ENCODE assay signal across 17 cellular contexts in the genomic region with DNA sequence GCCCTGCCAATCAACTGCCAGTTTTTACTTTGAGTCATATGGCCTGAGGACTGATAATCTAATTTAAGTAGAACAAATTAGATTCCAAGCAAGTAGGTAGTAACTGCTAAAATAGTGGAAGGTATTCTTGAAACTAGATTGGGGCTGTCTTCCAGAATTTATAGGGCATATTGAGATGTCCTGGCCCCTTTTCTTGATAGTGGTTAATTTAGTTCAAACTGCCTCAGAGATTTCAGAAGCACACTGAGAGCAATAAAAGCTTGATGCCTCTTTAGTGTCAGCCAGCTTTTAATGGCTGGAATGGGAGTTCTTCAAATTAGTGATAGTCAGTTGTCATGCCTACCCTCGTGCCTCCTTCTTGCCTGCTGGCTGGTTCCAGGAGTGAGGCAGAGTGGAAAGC.
DNase-seq lines count a peak whose midpoint lies in the region; ATAC-seq and TF ChIP-seq lines count a peak whose summit lies in the region.
"Had no signal": no experiment of that assay in that cellular context is flagged by ENCODE, and none has a peak within 500 bp of the region (broad histone marks: within the 10 kb centered on the region; RNA-seq: fewer than 3 reads in every experiment).

No MANE protein-coding gene starts in this region.

- H3K4me1 ChIP-seq in heart left ventricle (peaks cover 0 to 42% (median 12%) of the 10 kb centered on the region in 12 donors), Loucy (ENCODE audit: insufficient read depth, low read length, poor library complexity, severe bottlenecking) (no peaks in the 10 kb centered on the region), uterus (no peaks in the 10 kb centered on the region), transverse colon (peaks cover 0 to 11% (median 0%) of the 10 kb centered on the region in 4 donors), A673 (ENCODE audit: insufficient read depth, low read length, poor library complexity, severe bottlenecking) (no peaks in the 10 kb centered on the region)
- H3K4me1 ChIP-seq: BLaER1 had no signal

- intact Hi-C loops in heart left ventricle (cut with DNase I): no loop called here
- intact Hi-C loops in cardiac septum (cut with DNase I): no loop called here
- intact Hi-C loops in uterus (cut with DNase I; ENCODE audit: low total_unique reads): no loop called here
- intact Hi-C loops in transverse colon (cut with DNase I; ENCODE audit: low total_unique reads): no loop called here
- intact Hi-C loops in A673 (cut with micrococcal nuclease; ENCODE audit: unreplicated experiment): no loop called here

- POLR2A ChIA-PET in A673 (lab: Charles Lee; ENCODE audit: low non-redundant PET): no interaction called here

- no peaks in the 10 kb centered on the region for H4K20me1 ChIP-seq in Loucy (ENCODE audit: insufficient read depth, low read length, poor library complexity, severe bottlenecking)
- H4K20me1 ChIP-seq: BLaER1 had no signal

- H3K4me2 ChIP-seq in Loucy (ENCODE audit: low read depth, low read length, poor library complexity, severe bottlenecking): no peak overlapping the region
- H3K4me2 ChIP-seq: BLaER1 had no signal

- BruUV-seq in A673 (replicated peaks; lab: Mats Ljungman, UMichigan): no TSS peak

- no peaks in the 10 kb centered on the region for H3K9me3 Mint-ChIP-seq in brain
- H3K9me3 Mint-ChIP-seq: CD8-positive, alpha-beta T cell had no signal

- WGBS in heart left ventricle, 4 donors: 30 to 45% (median 37%) methylated on average over 1 of the region's 1 CpG
- 60% methylated on average over 1 of the region's 1 CpG; no CpG with 5 or more reads in 1 of the 2 donors for WGBS in transverse colon (ENCODE audit: low coverage in 1 of 2), 2 donors

- H3K4me1 Mint-ChIP-seq in brain: peaks cover 38% of the 10 kb centered on the region

- H3K9me3 ChIP-seq in heart left ventricle: no peaks in the 10 kb centered on the region
- no peaks in the 10 kb centered on the region for H3K9me3 ChIP-seq in Loucy (ENCODE audit: insufficient read depth, low read depth, low read length)
- H3K9me3 ChIP-seq in uterus: no peaks in the 10 kb centered on the region
- H3K9me3 ChIP-seq in transverse colon: no peaks in the 10 kb centered on the region
- H3K9me3 ChIP-seq in A673 (ENCODE audit: low read depth, low read length, poor library complexity, severe bottlenecking): no peaks in the 10 kb centered on the region
- H3K9me3 ChIP-seq: BLaER1 had no signal

- no peak overlapping the region for H3K4me3 Mint-ChIP-seq in brain
- H3K4me3 Mint-ChIP-seq: CD8-positive, alpha-beta T cell had no signal

- DNase-seq in heart left ventricle (no peak), cardiac septum (ENCODE audit: low spot score) (no peak), uterus (no peak), transverse colon (no peak), A673 (ENCODE audit: low spot score) (no peak)
- DNase-seq: Calu3; CD8-positive, alpha-beta T cell; KG1; NCI-H187; NCI-H2107; NCI-H526; NK-92 treated with Interleukin-12 subunit alpha and Interleukin-12 subunit beta, amount 100 ng/mL, for 24 hours; Right ventricle myocardium superior had no signal

- no peaks in the 10 kb centered on the region for H3K9me2 ChIP-seq in Loucy (replicated peaks; ENCODE audit: low read depth, low read length)

- H2AFZ ChIP-seq in Loucy (ENCODE audit: low read length): 0 out of 2 replicates have a peak overlapping the region, but pooled peaks have one; percentile 1

- TF ChIP-seq POLR2A in heart left ventricle (IDR thresholded peaks at IDR 0.05) (no peak), uterus (IDR thresholded peaks at IDR 0.05) (no peak), transverse colon (IDR thresholded peaks at IDR 0.05) (no peak)

- H3K79me2 ChIP-seq in Loucy (ENCODE audit: insufficient read depth, low read length): no peaks in the 10 kb centered on the region

- peaks cover 8% of the 10 kb centered on the region for H3K36me3 Mint-ChIP-seq in brain
- H3K36me3 Mint-ChIP-seq: CD8-positive, alpha-beta T cell had no signal

- in situ Hi-C loops in transverse colon (cut with MboI; ENCODE audit: low pct_ligation_motif_present in 1 of 4, low pct_unique_long_range_greater_than_20kb in 1 of 4, low sequenced_read_pairs in 3 of 4): no loop called here

- no peak for TF ChIP-seq EP300 in transverse colon (IDR thresholded peaks at IDR 0.05; ENCODE audit: low read depth)

- CTCF ChIA-PET in A673 (lab: Charles Lee): no interaction called here

- no peak for TF ChIP-seq CTCF in heart left ventricle (IDR thresholded peaks at IDR 0.05)
- no peak for TF ChIP-seq CTCF in Loucy (conservative IDR thresholded peaks at IDR 0.05; ENCODE audit: low read length)
- no peak for TF ChIP-seq CTCF in brain (conservative IDR thresholded peaks at IDR 0.05)
- TF ChIP-seq CTCF in uterus (IDR thresholded peaks at IDR 0.05): no peak
- TF ChIP-seq CTCF in transverse colon (IDR thresholded peaks at IDR 0.05): no peak
- no peak for TF ChIP-seq CTCF in A673 (conservative IDR thresholded peaks at IDR 0.05; ENCODE audit: low read depth, low read length)

- no peaks in the 10 kb centered on the region for H3K36me3 ChIP-seq in heart left ventricle
- no peaks in the 10 kb centered on the region for H3K36me3 ChIP-seq in Loucy (ENCODE audit: insufficient read depth, low read length)
- no peaks in the 10 kb centered on the region for H3K36me3 ChIP-seq in uterus
- no peaks in the 10 kb centered on the region for H3K36me3 ChIP-seq in transverse colon
- H3K36me3 ChIP-seq in A673 (ENCODE audit: insufficient read depth, low read length, poor library complexity, severe bottlenecking): no peaks in the 10 kb centered on the region
- H3K36me3 ChIP-seq: BLaER1 had no signal

- ATAC-seq in heart left ventricle: peak in 1 of 4 donors; percentile 23
- ATAC-seq: CD8-positive, alpha-beta T cell had no signal

- H3K27me3 ChIP-seq in heart left ventricle (no peaks in the 10 kb centered on the region), Loucy (ENCODE audit: insufficient read depth, low read length, poor library complexity, severe bottlenecking) (no peaks in the 10 kb centered on the region), uterus (no peaks in the 10 kb centered on the region), transverse colon (no peaks in the 10 kb centered on the region), A673 (replicated peaks; ENCODE audit: insufficient read depth, low read depth, low read length, poor library complexity) (no peaks in the 10 kb centered on the region)
- H3K27me3 ChIP-seq: BLaER1 had no signal

- peak overlapping the region in 3 of 5 experiments; percentile 5 to 39 (median 19) for H3K27ac Mint-ChIP-seq in brain
- H3K27ac Mint-ChIP-seq: CD8-positive, alpha-beta T cell had no signal

- H3F3A ChIP-seq in Loucy (ENCODE audit: low read depth): no peaks in the 10 kb centered on the region

- H3K4me3 ChIP-seq in heart left ventricle: no peak overlapping the region
- no peak overlapping the region for H3K4me3 ChIP-seq in Loucy (ENCODE audit: low read length, poor library complexity, severe bottlenecking)
- no peak overlapping the region for H3K4me3 ChIP-seq in uterus
- H3K4me3 ChIP-seq in transverse colon: no peak overlapping the region
- H3K4me3 ChIP-seq in A673 (ENCODE audit: low read depth, low read length, poor library complexity, severe bottlenecking): no peak overlapping the region
- H3K4me3 ChIP-seq: BLaER1, SK-N-MC had no signal

- H3K27me3 Mint-ChIP-seq in brain: no peaks in the 10 kb centered on the region

- H3K9ac ChIP-seq in Loucy (ENCODE audit: low read depth, low read length, poor library complexity, severe bottlenecking): no peak overlapping the region
- H3K9ac ChIP-seq: BLaER1 had no signal

- H3K27ac ChIP-seq in heart left ventricle: peak overlapping the region in 8 of 12 donors; percentile 13 to 62 (median 40)
- H3K27ac ChIP-seq in uterus: peak overlapping the region; percentile 8 to 17
- H3K27ac ChIP-seq in transverse colon: no peak overlapping the region
- no peak overlapping the region for H3K27ac ChIP-seq in A673 (ENCODE audit: low read depth, low read length, poor library complexity, severe bottlenecking)
- H3K27ac ChIP-seq: BLaER1, SK-N-MC had no signal

Comparison
In these comparisons a context has a peak if more than half of its experiments do, and no peak if none do; other contexts are left out.
1. H3K27ac ChIP-seq: peak in heart left ventricle (8 of 12) and uterus (2 of 2); none in transverse colon (0 of 4) and A673 (single experiment).